38 cellular contexts compared by ENCODE assay signal in the genomic region with DNA sequence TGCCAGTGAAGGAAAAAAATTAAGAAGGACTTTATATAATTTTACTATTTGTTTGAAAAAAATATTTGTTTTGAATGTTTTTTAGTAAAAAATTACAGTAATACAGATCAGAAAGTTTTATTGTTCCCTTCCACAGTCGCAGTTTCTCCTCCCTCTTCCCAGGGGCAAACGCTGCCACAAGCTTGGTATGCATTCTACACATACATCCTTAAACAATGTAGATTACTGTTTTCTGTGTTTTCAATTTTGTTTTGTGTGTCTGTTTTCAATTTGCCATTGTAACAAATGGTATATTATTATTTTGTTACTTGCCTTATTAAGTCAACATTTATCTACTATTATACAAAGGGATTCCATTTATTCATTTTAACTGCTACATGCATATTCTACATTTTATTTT.
"Had no signal": no experiment of that assay in that cellular context is flagged by ENCODE, and none has a peak within 500 bp of the region (broad histone marks: within the 10 kb centered on the region; RNA-seq: fewer than 3 reads in every experiment).

No MANE protein-coding gene starts in this region.

- H3K36me3 ChIP-seq: brain microvascular endothelial cell, breast epithelium, WERI-Rb-1 had no signal

- DNase-seq: activated CD4-positive, alpha-beta memory T cell treated with anti-CD3 and anti-CD28 coated beads, Interleukin-2, amount 10 ng/mL, durations not matched to agents 7 days and 5 days; activated CD4-positive, alpha-beta T cell treated with anti-CD3 and anti-CD28 coated beads for 1 hour; activated CD4-positive, alpha-beta T cell treated with anti-CD3 and anti-CD28 coated beads for 36 hours; activated CD4-positive, alpha-beta T cell treated with anti-CD3 and anti-CD28 coated beads for 48 hours; activated CD4-positive, alpha-beta T cell treated with anti-CD3 and anti-CD28 coated beads, Interleukin-2, amount 10 ng/mL, durations not matched to agents 7 days and 5 days; activated CD4-positive, alpha-beta T cell treated with anti-CD3 and anti-CD28 coated beads, Interleukin-2, amount 50 U/mL, for 48 hours; activated CD4-positive, CD25-positive, alpha-beta regulatory T cell; activated CD8-positive, alpha-beta memory T cell treated with anti-CD3 and anti-CD28 coated beads for 24 hours; activated CD8-positive, alpha-beta memory T cell treated with anti-CD3 and anti-CD28 coated beads, Interleukin-2, amount 10 ng/mL, durations not matched to agents 7 days and 5 days; activated CD8-positive, alpha-beta memory T cell treated with anti-CD3 and anti-CD28 coated beads, Interleukin-2, amount 50 U/mL, for 48 hours; activated CD8-positive, alpha-beta T cell treated with anti-CD3 and anti-CD28 coated beads, Interleukin-2, amount 10 ng/mL, durations not matched to agents 7 days and 5 days; activated effector memory CD4-positive, alpha-beta T cell treated with Interleukin-2 at 50 U/mL for 16 hours; activated gamma-delta T cell; activated naive CD4-positive, alpha-beta T cell treated with anti-CD3 and anti-CD28 coated beads, Interleukin-2, amount 10 ng/mL, durations not matched to agents 7 days and 5 days; activated naive CD4-positive, alpha-beta T cell treated with Interleukin-2 at 50 U/mL for 16 hours; activated naive CD8-positive, alpha-beta T cell treated with anti-CD3 and anti-CD28 coated beads, Interleukin-2, amount 10 ng/mL, durations not matched to agents 7 days and 5 days; activated naive CD8-positive, alpha-beta T cell treated with anti-CD3 and anti-CD28 coated beads, Interleukin-2, amount 50 U/mL, for 24 hours; activated T-cell treated with anti-CD3 and anti-CD28 coated beads, Interleukin-2, amount 50 U/mL, for 24 hours; activated T-cell treated with anti-CD3 and anti-CD28 coated beads, Interleukin-2, amount 50 U/mL, for 48 hours; amygdala; anterior cingulate cortex; body of pancreas; brain microvascular endothelial cell; cerebellar nuclear complex; T-helper 1 cell; T-helper 2 cell; T-helper 9 cell; WERI-Rb-1 had no signal

- H3K9me3 Mint-ChIP-seq: activated CD4-positive, alpha-beta memory T cell treated with anti-CD3 and anti-CD28 coated beads, Interleukin-2, amount 10 ng/mL, durations not matched to agents 7 days and 5 days; activated CD4-positive, alpha-beta T cell treated with anti-CD3 and anti-CD28 coated beads, Interleukin-2, amount 10 ng/mL, durations not matched to agents 7 days and 5 days; activated naive CD4-positive, alpha-beta T cell treated with anti-CD3 and anti-CD28 coated beads, Interleukin-2, amount 10 ng/mL, durations not matched to agents 7 days and 5 days; activated naive CD4-positive, alpha-beta T cell treated with anti-CD3 and anti-CD28 coated beads, Interleukin-2, amount 50 U/mL, for 24 hours; activated naive CD8-positive, alpha-beta T cell treated with anti-CD3 and anti-CD28 coated beads, Interleukin-2, amount 10 ng/mL, durations not matched to agents 7 days and 5 days; activated naive CD8-positive, alpha-beta T cell treated with anti-CD3 and anti-CD28 coated beads, Interleukin-2, amount 50 U/mL, for 24 hours; activated T-cell treated with anti-CD3 and anti-CD28 coated beads, Interleukin-2, amount 50 U/mL, for 24 hours; activated T-helper 2 cell treated with anti-CD3 and anti-CD28 coated beads, Interferon-gamma antibody, Interleukin-2, Interleukin-4, amounts not matched to agents 10 μg/mL and 5 μg/mL and 100 μg/mL, durations not matched to agents 14 hours and 24 hours and 36 hours; central memory CD8-positive, alpha-beta T cell; T-helper 1 cell treated with Interleukin-12 subunit alpha and Interleukin-12 subunit beta and Interleukin-4 antibody, amounts not matched to agents 30 μg/mL and 1 μg/mL, for 36 hours; T-helper 2 cell treated with Interferon-gamma antibody and Interleukin-4, amounts not matched to agents 5 μg/mL and 100 μg/mL, for 36 hours; WTC11 had no signal

- H3K4me3 Mint-ChIP-seq: activated CD4-positive, alpha-beta memory T cell treated with anti-CD3 and anti-CD28 coated beads, Interleukin-2, amount 10 ng/mL, durations not matched to agents 7 days and 5 days; activated CD4-positive, alpha-beta T cell treated with anti-CD3 and anti-CD28 coated beads for 36 hours; activated CD4-positive, alpha-beta T cell treated with anti-CD3 and anti-CD28 coated beads, Interleukin-2, amount 10 ng/mL, durations not matched to agents 7 days and 5 days; activated CD8-positive, alpha-beta memory T cell treated with anti-CD3 and anti-CD28 coated beads, Interleukin-2, amount 10 ng/mL, durations not matched to agents 7 days and 5 days; activated CD8-positive, alpha-beta T cell treated with anti-CD3 and anti-CD28 coated beads, Interleukin-2, amount 10 ng/mL, durations not matched to agents 7 days and 5 days; activated naive CD4-positive, alpha-beta T cell treated with anti-CD3 and anti-CD28 coated beads, Interleukin-2, amount 10 ng/mL, durations not matched to agents 7 days and 5 days; activated naive CD4-positive, alpha-beta T cell treated with anti-CD3 and anti-CD28 coated beads, Interleukin-2, amount 50 U/mL, for 24 hours; activated naive CD8-positive, alpha-beta T cell; activated naive CD8-positive, alpha-beta T cell treated with anti-CD3 and anti-CD28 coated beads, Interleukin-2, amount 10 ng/mL, durations not matched to agents 7 days and 5 days; activated naive CD8-positive, alpha-beta T cell treated with anti-CD3 and anti-CD28 coated beads, Interleukin-2, amount 50 U/mL, for 24 hours; activated T-cell treated with anti-CD3 and anti-CD28 coated beads, Interleukin-2, amount 50 U/mL, for 24 hours; central memory CD8-positive, alpha-beta T cell; T-helper 1 cell treated with Interleukin-12 subunit alpha and Interleukin-12 subunit beta and Interleukin-4 antibody, amounts not matched to agents 30 μg/mL and 1 μg/mL, for 36 hours; T-helper 2 cell treated with Interferon-gamma antibody and Interleukin-4, amounts not matched to agents 5 μg/mL and 100 μg/mL, for 36 hours; WTC11 had no signal

- H3K27ac ChIP-seq: ascending aorta, body of pancreas, brain microvascular endothelial cell, breast epithelium, WERI-Rb-1 had no signal

- ATAC-seq: activated CD4-positive, alpha-beta T cell treated with anti-CD3 and anti-CD28 coated beads for 36 hours; activated CD4-positive, CD25-positive, alpha-beta regulatory T cell treated with anti-CD3 and anti-CD28 coated beads, Interleukin-2, amount 50 U/mL, for 24 hours; activated CD8-positive, alpha-beta memory T cell treated with anti-CD3 and anti-CD28 coated beads, Interleukin-2, amount 10 ng/mL, durations not matched to agents 7 days and 5 days; activated CD8-positive, alpha-beta T cell treated with anti-CD3 and anti-CD28 coated beads, Interleukin-2, amount 10 ng/mL, durations not matched to agents 7 days and 5 days; activated naive CD8-positive, alpha-beta T cell treated with anti-CD3 and anti-CD28 coated beads, Interleukin-2, amount 50 U/mL, for 24 hours; body of pancreas; WTC11 had no signal

- H3K27ac Mint-ChIP-seq: activated CD4-positive, alpha-beta memory T cell treated with anti-CD3 and anti-CD28 coated beads, Interleukin-2, amount 10 ng/mL, durations not matched to agents 7 days and 5 days; activated CD4-positive, alpha-beta T cell treated with anti-CD3 and anti-CD28 coated beads for 36 hours; activated CD4-positive, alpha-beta T cell treated with anti-CD3 and anti-CD28 coated beads, Interleukin-2, amount 10 ng/mL, durations not matched to agents 7 days and 5 days; activated CD8-positive, alpha-beta memory T cell treated with anti-CD3 and anti-CD28 coated beads, Interleukin-2, amount 10 ng/mL, durations not matched to agents 7 days and 5 days; activated CD8-positive, alpha-beta T cell treated with anti-CD3 and anti-CD28 coated beads, Interleukin-2, amount 10 ng/mL, durations not matched to agents 7 days and 5 days; activated naive CD4-positive, alpha-beta T cell treated with anti-CD3 and anti-CD28 coated beads, Interleukin-2, amount 10 ng/mL, durations not matched to agents 7 days and 5 days; activated naive CD4-positive, alpha-beta T cell treated with anti-CD3 and anti-CD28 coated beads, Interleukin-2, amount 50 U/mL, for 24 hours; activated naive CD8-positive, alpha-beta T cell; activated naive CD8-positive, alpha-beta T cell treated with anti-CD3 and anti-CD28 coated beads, Interleukin-2, amount 10 ng/mL, durations not matched to agents 7 days and 5 days; activated naive CD8-positive, alpha-beta T cell treated with anti-CD3 and anti-CD28 coated beads, Interleukin-2, amount 50 U/mL, for 24 hours; activated T-cell treated with anti-CD3 and anti-CD28 coated beads, Interleukin-2, amount 50 U/mL, for 24 hours; activated T-helper 2 cell treated with anti-CD3 and anti-CD28 coated beads, Interferon-gamma antibody, Interleukin-2, Interleukin-4, amounts not matched to agents 10 μg/mL and 5 μg/mL and 100 μg/mL, durations not matched to agents 14 hours and 24 hours and 36 hours; T-helper 1 cell treated with Interleukin-12 subunit alpha and Interleukin-12 subunit beta and Interleukin-4 antibody, amounts not matched to agents 30 μg/mL and 1 μg/mL, for 36 hours; T-helper 2 cell treated with Interferon-gamma antibody and Interleukin-4, amounts not matched to agents 5 μg/mL and 100 μg/mL, for 36 hours; WTC11 had no signal

- H3K27me3 ChIP-seq: ascending aorta, body of pancreas, brain microvascular endothelial cell, breast epithelium had no signal

- H3K4me1 ChIP-seq: ascending aorta, body of pancreas, breast epithelium had no signal

- H3K27me3 Mint-ChIP-seq: activated CD4-positive, alpha-beta memory T cell treated with anti-CD3 and anti-CD28 coated beads, Interleukin-2, amount 10 ng/mL, durations not matched to agents 7 days and 5 days; activated naive CD4-positive, alpha-beta T cell treated with anti-CD3 and anti-CD28 coated beads, Interleukin-2, amount 10 ng/mL, durations not matched to agents 7 days and 5 days; activated naive CD8-positive, alpha-beta T cell treated with anti-CD3 and anti-CD28 coated beads, Interleukin-2, amount 10 ng/mL, durations not matched to agents 7 days and 5 days; activated T-cell treated with anti-CD3 and anti-CD28 coated beads, Interleukin-2, amount 50 U/mL, for 24 hours had no signal

- H3K36me3 Mint-ChIP-seq: activated CD8-positive, alpha-beta memory T cell treated with anti-CD3 and anti-CD28 coated beads, Interleukin-2, amount 10 ng/mL, durations not matched to agents 7 days and 5 days; activated naive CD4-positive, alpha-beta T cell treated with anti-CD3 and anti-CD28 coated beads, Interleukin-2, amount 10 ng/mL, durations not matched to agents 7 days and 5 days; activated naive CD4-positive, alpha-beta T cell treated with anti-CD3 and anti-CD28 coated beads, Interleukin-2, amount 50 U/mL, for 24 hours; activated naive CD8-positive, alpha-beta T cell; activated naive CD8-positive, alpha-beta T cell treated with anti-CD3 and anti-CD28 coated beads, Interleukin-2, amount 10 ng/mL, durations not matched to agents 7 days and 5 days; WTC11 had no signal

- H3K4me3 ChIP-seq: ascending aorta, body of pancreas, breast epithelium had no signal

- H3K4me1 Mint-ChIP-seq: central memory CD8-positive, alpha-beta T cell had no signal

- H3K9me3 ChIP-seq: ascending aorta, body of pancreas, breast epithelium had no signal
